ENCODE assay signal across 8 cellular contexts in genomic region chr1:89822109-89822962, GRCh38. TPM values are rescaled to one million over a fixed set of nuclear protein-coding genes. Genes with fewer than 3 reads are reported as not detected.
DNase-seq lines count a peak whose midpoint lies in the region; ATAC-seq and TF ChIP-seq lines count a peak whose summit lies in the region.

No MANE protein-coding gene starts in this region.

- no peaks in the 10 kb centered on the region for H3K36me3 ChIP-seq in IMR-90 (ENCODE audit: control insufficient read depth, insufficient read depth, low read length)

- no peak overlapping the region for H4K5ac ChIP-seq in IMR-90 (ENCODE audit: low read depth, low read length)

- H2BK20ac ChIP-seq in IMR-90 (ENCODE audit: low read depth, low read length), result no peak overlapping the region

- no peak overlapping the region for H3K4ac ChIP-seq in IMR-90 (ENCODE audit: low read depth, low read length)

- H3K4me3 Mint-ChIP-seq in CD14-positive monocyte (peak overlapping the region; percentile 95 to 99), type B pancreatic cell (peak overlapping the region; percentile 93)

- ATAC-seq in IMR-90 (ENCODE audit: low read depth) (no peak), GM18907 (IDR thresholded peaks at IDR 0.05; ENCODE audit: unreplicated experiment) (no peak), GM19467 (IDR thresholded peaks at IDR 0.05; ENCODE audit: unreplicated experiment) (no peak)

- H3K56ac ChIP-seq in IMR-90 (ENCODE audit: extremely low read depth, insufficient read depth, low read length), result no peak overlapping the region

- H3K27ac ChIP-seq in IMR-90 (ENCODE audit: insufficient read depth, low read length) (no peak overlapping the region; the same call in 1 of the 2 replicates), adipose tissue (ENCODE audit: low read depth, low read length) (peak overlapping the region; percentile 12)

- peak overlapping the region in 1 of 2 experiments; percentile 35; a peak in 1 of 4 replicates for H4K8ac ChIP-seq in IMR-90 (ENCODE audit: low read depth in 2 of 2, low read length in 2 of 2)

- no peak overlapping the region for H2BK120ac ChIP-seq in IMR-90 (ENCODE audit: low read depth, low read length)

- H3K27me3 Mint-ChIP-seq in CD14-positive monocyte (ENCODE audit: low read depth in 3 of 3), result no peaks in the 10 kb centered on the region
- peaks cover 5% of the 10 kb centered on the region for H3K27me3 Mint-ChIP-seq in type B pancreatic cell

- intact Hi-C loops in CD14-positive monocyte (cut with micrococcal nuclease), result no loop called here
- intact Hi-C loops in IMR-90 (cut with micrococcal nuclease), result loop anchor here (5.0 kb wide), 1 partner anchor 165 kb away; no protein-coding TSS in a partner anchor

- no peak overlapping the region for H3K18ac ChIP-seq in IMR-90 (ENCODE audit: low read depth, low read length)

- no TSS peak for BruUV-seq in IMR-90 (replicated peaks; lab: Mats Ljungman, UMichigan)

- H2AK9ac ChIP-seq in IMR-90 (replicated peaks; ENCODE audit: low read depth, low read length, poor library complexity), result no peak overlapping the region

- H4K20me1 ChIP-seq in IMR-90 (ENCODE audit: insufficient read depth, low read length), result no peaks in the 10 kb centered on the region

- TF ChIP-seq RAD21 in IMR-90 (IDR thresholded peaks at IDR 0.05; ENCODE audit: low read length), result no peak

- H3K9me1 ChIP-seq in IMR-90 (ENCODE audit: insufficient read depth, low read length), result no peaks in the 10 kb centered on the region

- DNase-seq in CD14-positive monocyte (ENCODE audit: low spot score), result no peak
- DNase-seq in IMR-90, result no peak
- peak; percentile 43 for DNase-seq in left kidney (ENCODE audit: low read depth, low spot score)
- no peak for DNase-seq in type B pancreatic cell (ENCODE audit: extremely low spot score, unreplicated experiment)
- DNase-seq in activated CD4-positive, CD25-positive, alpha-beta regulatory T cell (lab: John Stamatoyannopoulos, UW), result no peak

- WGBS in IMR-90 (ENCODE audit: extremely low coverage in 2 of 2, insufficient read length in 1 of 2), 2 experiments, result 45% methylated on average over 9 of the region's 17 CpGs; no CpG with 5 or more reads in 1 of the 2 experiments
- 34 to 51% (median 44%) methylated on average over 17 of the region's 17 CpGs for WGBS in adipose tissue, 3 donors

- H2BK15ac ChIP-seq in IMR-90 (ENCODE audit: low read depth, low read length), result no peak overlapping the region

- H2BK5ac ChIP-seq in IMR-90 (ENCODE audit: low read depth, low read length, poor library complexity, severe bottlenecking), result no peak overlapping the region

- dilution Hi-C loops in IMR-90 (cut with HindIII; ENCODE audit: low sequenced_read_pairs, unreplicated experiment), result no loop called here

- H4K91ac ChIP-seq in IMR-90 (ENCODE audit: insufficient read depth, low read depth, low read length), result peak overlapping the region; percentile 28; the same call in 1 of the 2 replicates

- H3K4me1 ChIP-seq in IMR-90 (ENCODE audit: control insufficient read depth, insufficient read depth, low read length), result peaks cover 9% of the 10 kb centered on the region; the same call in 1 of the 2 replicates

- H3K23ac ChIP-seq in IMR-90 (ENCODE audit: low read depth, low read length), result no peak overlapping the region

- H3K4me1 Mint-ChIP-seq in CD14-positive monocyte (peaks cover 74% of the 10 kb centered on the region), type B pancreatic cell (ENCODE audit: unreplicated experiment) (peaks cover 38% of the 10 kb centered on the region)

- peak overlapping the region; percentile 33; the same call in 1 of the 2 replicates for H3K9ac ChIP-seq in IMR-90 (ENCODE audit: low read depth, low read length)

- peak overlapping the region; percentile 97 for H2AFZ ChIP-seq in IMR-90 (replicated peaks; ENCODE audit: low read length, poor library complexity)

- no peak overlapping the region for H3K14ac ChIP-seq in IMR-90 (replicated peaks; ENCODE audit: low read depth, low read length)

- peaks cover 27 to 28% of the 10 kb centered on the region in 2 donors for H3K36me3 Mint-ChIP-seq in CD14-positive monocyte
- peaks cover 12% of the 10 kb centered on the region for H3K36me3 Mint-ChIP-seq in type B pancreatic cell

- POLR2A ChIA-PET in IMR-90 (lab: Charles Lee; ENCODE audit: unreplicated experiment), result no interaction called here

- H3K27ac Mint-ChIP-seq in CD14-positive monocyte (peak overlapping the region; percentile 89 to 98 (median 95)), type B pancreatic cell (peak overlapping the region; percentile 87)

- no peak overlapping the region; the same call in 1 of the 2 replicates for H2AK5ac ChIP-seq in IMR-90 (ENCODE audit: low read depth, low read length)

- H3K9me3 Mint-ChIP-seq in CD14-positive monocyte, result no peaks in the 10 kb centered on the region
- no peaks in the 10 kb centered on the region for H3K9me3 Mint-ChIP-seq in type B pancreatic cell

- no peaks in the 10 kb centered on the region for H3K27me3 ChIP-seq in IMR-90 (ENCODE audit: control insufficient read depth, insufficient read depth, low read length)

- TF ChIP-seq CTCF in CD14-positive monocyte (IDR thresholded peaks at IDR 0.05) (no peak), IMR-90 (conservative IDR thresholded peaks at IDR 0.05; ENCODE audit: low read depth, low read length) (no peak), type B pancreatic cell (conservative IDR thresholded peaks at IDR 0.05) (no peak)

- H3K4me2 ChIP-seq in IMR-90 (ENCODE audit: low read depth, low read length), result peak overlapping the region; percentile 86

- peaks cover 3 to 13% of the 10 kb centered on the region in 2 experiments; a peak in 2 of 4 replicates for H3K79me1 ChIP-seq in IMR-90 (ENCODE audit: low read depth in 1 of 2, low read length in 2 of 2)

- H3K9me3 ChIP-seq in IMR-90 (ENCODE audit: control insufficient read depth, insufficient read depth, low read length), result no peaks in the 10 kb centered on the region

- H3K4me3 ChIP-seq in IMR-90 (ENCODE audit: insufficient read depth, low read depth, low read length), result peak overlapping the region; percentile 81

- TF ChIP-seq POLR2A in IMR-90 (IDR thresholded peaks at IDR 0.05; ENCODE audit: low read depth, low read length), result no peak

- in situ Hi-C loops in IMR-90 (cut with MboI; ENCODE audit: low sequenced_read_pairs), result no loop called here

- CTCF ChIA-PET in IMR-90 (lab: Yijun Ruan, JAX), result interaction anchor here (1.6 kb wide), 1 partner anchor 21 kb away, joined by 4 read pairs; no protein-coding TSS in a partner anchor

TF ChIP-seq in IMR-90, 13 proteins besides CTCF, POLR2A, EP300 and RAD21:
- TF ChIP-seq FOS (IDR thresholded peaks at IDR 0.05; ENCODE audit: low read depth, low read length) (no peak), MXI1 (IDR thresholded peaks at IDR 0.05; ENCODE audit: borderline replicate concordance, low read depth, low read length) (no peak), MAZ (IDR thresholded peaks at IDR 0.05; ENCODE audit: borderline replicate concordance, low read depth, low read length) (no peak), BHLHE40 (IDR thresholded peaks at IDR 0.05; ENCODE audit: low read depth, low read length) (no peak), MAFK (IDR thresholded peaks at IDR 0.05; ENCODE audit: low read depth, low read length) (no peak)

RNA-seq across cellular contexts. Expression of gene LRRC8D, which starts 1.5 kb away (rescaled TPM):
- polyA plus RNA-seq in CD14-positive monocyte (10 to 100 TPM; 28.0 to 42.9 TPM), IMR-90 (2012; rRNA removed) (30.7 and 34.1 TPM in 2 replicates), adipose tissue (1 to 10 TPM; 2.5 to 6.3 (median 3.8) TPM)
- total RNA-seq in IMR-90 (2012; rRNA removed) (34.7 and 35.3 TPM in 2 replicates), type B pancreatic cell (ENCODE audit: low replicate concordance) (31.1 and 31.9 TPM in 2 replicates)
- polyA plus RNA-seq in IMR-90 (2012; cell fraction: cytosol; rRNA removed), result 29.8 and 40.6 TPM in 2 replicates
- 12.1 and 17.4 TPM in 2 replicates for polyA plus RNA-seq in IMR-90 (2012; cell fraction: nucleus; rRNA removed; ENCODE audit: low replicate concordance)
